10 cellular contexts compared by ENCODE assay signal in the genomic region with DNA sequence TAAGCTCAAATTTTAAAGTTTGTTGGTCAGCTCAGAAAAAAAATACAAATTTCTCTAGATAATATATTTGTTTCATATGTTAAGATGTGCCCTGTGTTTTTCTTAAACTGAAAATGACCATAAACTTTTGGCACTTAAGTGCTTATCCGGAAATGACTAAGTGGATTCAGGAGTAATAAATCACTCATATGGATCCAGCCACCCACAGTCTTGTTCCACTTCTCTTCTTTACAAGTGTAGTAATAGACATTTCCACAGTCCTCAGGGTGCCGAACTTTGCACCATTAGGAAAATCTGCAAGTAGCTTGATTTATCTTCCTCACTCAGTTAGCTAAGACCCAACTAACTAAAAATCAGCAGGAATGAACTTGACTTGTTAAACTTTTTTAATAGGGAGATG.
DNase-seq lines count a peak whose midpoint lies in the region; ATAC-seq and TF ChIP-seq lines count a peak whose summit lies in the region.
"Had no signal": no experiment of that assay in that cellular context is flagged by ENCODE, and none has a peak within 500 bp of the region (broad histone marks: within the 10 kb centered on the region; RNA-seq: fewer than 3 reads in every experiment).

No MANE protein-coding gene starts in this region.

- H3K27me3 Mint-ChIP-seq in activated CD8-positive, alpha-beta T cell treated with anti-CD3 and anti-CD28 coated beads, Interleukin-2, amount 10 ng/mL, durations not matched to agents 7 days and 5 days (ENCODE audit: low read depth), result no peaks in the 10 kb centered on the region
- H3K27me3 Mint-ChIP-seq: activated naive CD4-positive, alpha-beta T cell treated with anti-CD3 and anti-CD28 coated beads, Interleukin-2, amount 50 U/mL, for 24 hours had no signal

- no peaks in the 10 kb centered on the region for H3K4me1 ChIP-seq in Karpas-422 (ENCODE audit: low read length)
- H3K4me1 ChIP-seq in heart right ventricle, result peaks cover 0 to 14% (median 0%) of the 10 kb centered on the region in 9 donors

- H3K79me2 ChIP-seq in Karpas-422 (ENCODE audit: low read length), result no peaks in the 10 kb centered on the region

- H3K27ac Mint-ChIP-seq in activated CD8-positive, alpha-beta T cell treated with anti-CD3 and anti-CD28 coated beads, Interleukin-2, amount 10 ng/mL, durations not matched to agents 7 days and 5 days, result peak overlapping the region; percentile 16

- no peaks in the 10 kb centered on the region for H3K9me2 ChIP-seq in Karpas-422 (replicated peaks; ENCODE audit: insufficient read depth, low read length)

- H3K27ac ChIP-seq in Karpas-422 (ENCODE audit: low read length) (no peak overlapping the region), heart right ventricle (peak overlapping the region in 3 of 10 donors; percentile 14 to 17 (median 16))

- ATAC-seq in HG03159 (IDR thresholded peaks at IDR 0.05; ENCODE audit: unreplicated experiment) (peak; percentile 83), heart right ventricle (no peak)
- ATAC-seq in activated CD8-positive, alpha-beta T cell treated with anti-CD3 and anti-CD28 coated beads, Interleukin-2, amount 10 ng/mL, durations not matched to agents 7 days and 5 days, result no peak

- H3K36me3 Mint-ChIP-seq in activated CD8-positive, alpha-beta T cell treated with anti-CD3 and anti-CD28 coated beads, Interleukin-2, amount 10 ng/mL, durations not matched to agents 7 days and 5 days (ENCODE audit: low read depth), result peaks cover 57% of the 10 kb centered on the region

- TF ChIP-seq CTCF in heart right ventricle (IDR thresholded peaks at IDR 0.05), result no peak

- H3K9ac ChIP-seq in Karpas-422 (ENCODE audit: low read length), result no peak overlapping the region

- H3K27me3 ChIP-seq in Karpas-422 (ENCODE audit: low read length) (no peaks in the 10 kb centered on the region), heart right ventricle (no peaks in the 10 kb centered on the region)

- intact Hi-C loops in heart right ventricle (cut with DNase I), result no loop called here

- peak; percentile 20 for DNase-seq in stimulated activated CD4-positive, alpha-beta T cell treated with anti-CD3 and anti-CD28 coated beads, Interleukin-4, amount 100 ng/mL, for 24 hours
- DNase-seq in stimulated activated CD4-positive, alpha-beta T cell treated with anti-CD3 and anti-CD28 coated beads, Interleukin-12 subunit alpha, Interleukin-12 subunit beta, amount 100 ng/mL, for 4 hours, result no peak
- no peak for DNase-seq in activated CD8-positive, alpha-beta T cell treated with anti-CD3 and anti-CD28 coated beads, Interleukin-2, amount 10 ng/mL, durations not matched to agents 7 days and 5 days
- no peak for DNase-seq in Karpas-422
- DNase-seq in heart right ventricle, result no peak
- DNase-seq in NCI-H2196 treated with DMSO at 0.1 percent for 48 hours (lab: John Stamatoyannopoulos, UW; ENCODE audit: unreplicated experiment), result no peak
- DNase-seq in NCI-H345 treated with DMSO at 0.1 percent for 48 hours (lab: John Stamatoyannopoulos, UW; ENCODE audit: unreplicated experiment), result no peak
- DNase-seq: DND-41 had no signal

- no peak overlapping the region for H2AFZ ChIP-seq in Karpas-422 (ENCODE audit: low read length)

- H3K9me3 Mint-ChIP-seq in activated CD8-positive, alpha-beta T cell treated with anti-CD3 and anti-CD28 coated beads, Interleukin-2, amount 10 ng/mL, durations not matched to agents 7 days and 5 days (ENCODE audit: insufficient read depth), result no peaks in the 10 kb centered on the region
- H3K9me3 Mint-ChIP-seq: activated naive CD4-positive, alpha-beta T cell treated with anti-CD3 and anti-CD28 coated beads, Interleukin-2, amount 50 U/mL, for 24 hours had no signal

- POLR2A ChIA-PET in activated CD8-positive, alpha-beta T cell treated with anti-CD3 and anti-CD28 coated beads, Interleukin-2, amount 10 ng/mL, durations not matched to agents 7 days and 5 days (lab: Charles Lee), result no interaction called here

- H3K4me3 ChIP-seq in Karpas-422 (ENCODE audit: low read length) (no peak overlapping the region), heart right ventricle (no peak overlapping the region)

- H3K9me3 ChIP-seq in Karpas-422 (ENCODE audit: low read length) (no peaks in the 10 kb centered on the region), heart right ventricle (no peaks in the 10 kb centered on the region)

- H4K20me1 ChIP-seq in Karpas-422 (ENCODE audit: insufficient read depth, low read depth, low read length), result no peaks in the 10 kb centered on the region

- WGBS in heart right ventricle, 2 donors, result 79 to 83% methylated on average over 2 of the region's 2 CpGs

- H3K36me3 ChIP-seq in Karpas-422 (ENCODE audit: insufficient read depth, low read length) (no peaks in the 10 kb centered on the region), heart right ventricle (no peaks in the 10 kb centered on the region)

- no peak overlapping the region for H3K4me3 Mint-ChIP-seq in activated CD8-positive, alpha-beta T cell treated with anti-CD3 and anti-CD28 coated beads, Interleukin-2, amount 10 ng/mL, durations not matched to agents 7 days and 5 days
- H3K4me3 Mint-ChIP-seq: activated naive CD4-positive, alpha-beta T cell treated with anti-CD3 and anti-CD28 coated beads, Interleukin-2, amount 50 U/mL, for 24 hours had no signal

- H3K4me2 ChIP-seq in Karpas-422 (ENCODE audit: low read depth, low read length, poor library complexity, severe bottlenecking), result no peak overlapping the region

- peaks cover 48% of the 10 kb centered on the region for H3K4me1 Mint-ChIP-seq in activated CD8-positive, alpha-beta T cell treated with anti-CD3 and anti-CD28 coated beads, Interleukin-2, amount 10 ng/mL, durations not matched to agents 7 days and 5 days (ENCODE audit: low read depth)

- CTCF ChIA-PET in activated CD8-positive, alpha-beta T cell treated with anti-CD3 and anti-CD28 coated beads, Interleukin-2, amount 10 ng/mL, durations not matched to agents 7 days and 5 days (lab: Charles Lee), result interaction anchor here (0.9 kb wide), 1 partner anchor 12 kb away, joined by 4 read pairs; no protein-coding TSS in a partner anchor
